ENCODE assay signal across 8 cellular contexts in genomic region chr21:44353200-44353970, GRCh38. TPM values are rescaled to one million over a fixed set of nuclear protein-coding genes. Genes with fewer than 3 reads are reported as not detected.
A peak's percentile ranks its signal among the peaks of the same experiment; 100 is the strongest.
DNase-seq lines count a peak whose midpoint lies in the region; ATAC-seq, FAIRE-seq and TF ChIP-seq lines count a peak whose summit lies in the region.

Gene TRPM2 (plus strand): TSS chr21:44353621. CDS start chr21:44353701, 80 bp downstream.

- peaks cover 3% of the 10 kb centered on the region for H3K27me3 Mint-ChIP-seq in activated naive CD4-positive, alpha-beta T cell treated with anti-CD3 and anti-CD28 coated beads, Interleukin-2, amount 50 U/mL, for 24 hours

- no peaks in the 10 kb centered on the region for H3K9me3 Mint-ChIP-seq in activated naive CD4-positive, alpha-beta T cell treated with anti-CD3 and anti-CD28 coated beads, Interleukin-2, amount 50 U/mL, for 24 hours

- H3K36me3 Mint-ChIP-seq in activated naive CD4-positive, alpha-beta T cell treated with anti-CD3 and anti-CD28 coated beads, Interleukin-2, amount 50 U/mL, for 24 hours, result no peaks in the 10 kb centered on the region

- H3K27ac Mint-ChIP-seq in activated naive CD4-positive, alpha-beta T cell treated with anti-CD3 and anti-CD28 coated beads, Interleukin-2, amount 50 U/mL, for 24 hours, result peak within 1 kb of the TSS; percentile 80

- no peak for TF ChIP-seq POLR2A in GM12892 (IDR thresholded peaks at IDR 0.05; ENCODE audit: low read depth, low read length)

- peaks cover 49% of the 10 kb centered on the region for H3K4me1 Mint-ChIP-seq in activated naive CD4-positive, alpha-beta T cell treated with anti-CD3 and anti-CD28 coated beads, Interleukin-2, amount 50 U/mL, for 24 hours

- FAIRE-seq in GM12892 (lab: Jason Lieb, UNC), result peak; percentile 81

- DNase-seq in GM12892 (ENCODE audit: insufficient read length) (no peak), LHCN-M2 (ENCODE audit: low read depth) (peak; percentile 13), mesenteric fat pad (ENCODE audit: low spot score) (no peak), SW480 (ENCODE audit: low spot score) (no peak), T1000 (lab: John Stamatoyannopoulos, UW) (no peak), amniotic stem cell (lab: John Stamatoyannopoulos, UW) (no peak)

- no peak for ATAC-seq in GM18858 (IDR thresholded peaks at IDR 0.05; ENCODE audit: unreplicated experiment)

- H3K4me3 Mint-ChIP-seq in activated naive CD4-positive, alpha-beta T cell treated with anti-CD3 and anti-CD28 coated beads, Interleukin-2, amount 50 U/mL, for 24 hours, result peak within 1 kb of the TSS; percentile 70

RNA-seq across cellular contexts. Expression of gene TRPM2, which starts in this region (rescaled TPM):
- polyA plus RNA-seq in GM12892 (2012; ENCODE audit: missing spikeins), result 1.8 TPM
- total RNA-seq in LHCN-M2 (2014; rRNA removed) (not detected in 2 replicates), mesenteric fat pad (12.0 TPM)
- polyA plus RNA-seq in LHCN-M2 (2012), result 0.06 TPM

Comparison
In these comparisons a context has a peak if more than half of its experiments do, and no peak if none do; other contexts are left out.
1. RNA of gene TRPM2 (total RNA-seq): 12.0 TPM in mesenteric fat pad (single experiment); not detected in LHCN-M2; every median in the first group is over 10 times any median in the second.
2. Peak in DNase-seq in LHCN-M2; RNA of the gene not detected or under 1 TPM.